In the genomic region with DNA sequence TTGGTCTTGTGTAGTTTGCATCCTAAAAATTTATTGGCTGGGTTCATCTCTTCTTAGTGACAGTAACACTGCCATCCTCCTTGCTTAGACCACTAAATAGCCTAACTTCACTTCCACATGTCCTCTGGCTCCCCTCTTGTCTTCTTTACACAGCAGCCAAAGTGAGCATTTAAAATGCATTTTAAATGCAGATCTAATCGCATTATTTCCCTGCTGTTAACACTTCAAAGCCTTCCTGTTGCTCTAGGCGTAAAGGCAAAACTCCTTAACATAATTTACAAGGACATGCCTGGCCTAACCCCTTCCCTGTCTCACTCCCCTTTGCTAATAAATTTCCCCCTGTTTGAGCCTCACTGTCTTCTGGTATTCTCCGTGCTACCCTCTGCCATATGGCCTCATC, we compare ENCODE assay signal across 18 cellular contexts. TPM values are rescaled to one million over a fixed set of nuclear protein-coding genes. Genes with fewer than 3 reads are reported as not detected.
DNase-seq lines count a peak whose midpoint lies in the region; TF ChIP-seq lines count a peak whose summit lies in the region.
"Had no signal": no experiment of that assay in that cellular context is flagged by ENCODE, and none has a peak within 500 bp of the region (broad histone marks: within the 10 kb centered on the region; RNA-seq: fewer than 3 reads in every experiment).

No MANE protein-coding gene starts in this region.

- peak overlapping the region; percentile 69 for H3K27ac ChIP-seq in endodermal cell (ENCODE audit: low read depth, low read length)
- no peak overlapping the region for H3K27ac ChIP-seq in neural progenitor cell
- H3K27ac ChIP-seq: colonic mucosa, ovary, vagina, WERI-Rb-1 had no signal

- H3K27ac Mint-ChIP-seq in endodermal cell = no peak overlapping the region
- H3K27ac Mint-ChIP-seq in neural progenitor cell = no peak overlapping the region
- H3K27ac Mint-ChIP-seq: activated naive CD4-positive, alpha-beta T cell treated with anti-CD3 and anti-CD28 coated beads, Interleukin-2, amount 10 ng/mL, durations not matched to agents 7 days and 5 days had no signal

- peaks cover 84% of the 10 kb centered on the region for H3K27me3 Mint-ChIP-seq in endodermal cell (ENCODE audit: insufficient read depth)
- peaks cover 14% of the 10 kb centered on the region for H3K27me3 Mint-ChIP-seq in neural progenitor cell (ENCODE audit: insufficient read depth, low read depth)
- H3K27me3 Mint-ChIP-seq: activated naive CD4-positive, alpha-beta T cell treated with anti-CD3 and anti-CD28 coated beads, Interleukin-2, amount 10 ng/mL, durations not matched to agents 7 days and 5 days had no signal

- H4K20me1 ChIP-seq in neural progenitor cell (ENCODE audit: low read depth) = no peaks in the 10 kb centered on the region

- peak; percentile 58 for DNase-seq in ELF-1 (ENCODE audit: low read depth, low spot score)
- DNase-seq in NCI-H524 treated with DMSO at 0.1 percent for 48 hours (lab: John Stamatoyannopoulos, UW) = peak; percentile 65
- peak; percentile 41 for DNase-seq in endodermal cell
- peak; percentile 55 for DNase-seq in neural progenitor cell (ENCODE audit: low spot score)
- no peak for DNase-seq in germinal center (ENCODE audit: low spot score)
- no peak for DNase-seq in NCI-H1092 (lab: John Stamatoyannopoulos, UW)
- no peak for DNase-seq in activated effector memory CD4-positive, alpha-beta T cell treated with anti-CD3 and anti-CD28 coated beads, Interleukin-2, amount 50 U/mL, for 16 hours
- DNase-seq: activated CD4-positive, alpha-beta T cell treated with anti-CD3 and anti-CD28 coated beads, Interleukin-2, amount 50 U/mL, for 48 hours; activated naive CD4-positive, alpha-beta T cell treated with anti-CD3 and anti-CD28 coated beads, Interleukin-2, amount 10 ng/mL, durations not matched to agents 7 days and 5 days; Calu3; colonic mucosa; NCI-H1105 treated with DMSO at 0.1 percent for 48 hours; ovary; Right ventricle myocardium superior; stimulated activated CD4-positive, alpha-beta T cell treated with anti-CD3 and anti-CD28 coated beads, Interleukin-2, amount 100 ng/mL, for 48 hours; WERI-Rb-1 had no signal

- H3K9me3 ChIP-seq in endodermal cell (ENCODE audit: control insufficient read depth, low read length) = no peaks in the 10 kb centered on the region
- no peaks in the 10 kb centered on the region for H3K9me3 ChIP-seq in neural progenitor cell (ENCODE audit: low read depth)
- H3K9me3 ChIP-seq: colonic mucosa, ovary, vagina had no signal

- no peaks in the 10 kb centered on the region for H3F3A ChIP-seq in neural progenitor cell (ENCODE audit: low read depth)

- TF ChIP-seq CTCF in endodermal cell (conservative IDR thresholded peaks at IDR 0.05) = no peak
- no peak for TF ChIP-seq CTCF in neural progenitor cell (IDR thresholded peaks at IDR 0.05)

- H3K4me1 Mint-ChIP-seq in endodermal cell (peaks cover 15% of the 10 kb centered on the region), neural progenitor cell (peaks cover 31% of the 10 kb centered on the region)
- H3K4me1 Mint-ChIP-seq: activated naive CD4-positive, alpha-beta T cell treated with anti-CD3 and anti-CD28 coated beads, Interleukin-2, amount 10 ng/mL, durations not matched to agents 7 days and 5 days had no signal

- H3K4me1 ChIP-seq in endodermal cell (ENCODE audit: control insufficient read depth, insufficient read depth, low read length) = no peaks in the 10 kb centered on the region
- H3K4me1 ChIP-seq in neural progenitor cell = peaks cover 12% of the 10 kb centered on the region
- H3K4me1 ChIP-seq: colonic mucosa, vagina had no signal

- peak overlapping the region; percentile 51 for H3K4me2 ChIP-seq in neural progenitor cell

- H3K27me3 ChIP-seq in endodermal cell (ENCODE audit: control insufficient read depth, insufficient read depth, low read length, poor library complexity, severe bottlenecking) (peaks cover 56% of the 10 kb centered on the region), neural progenitor cell (peaks cover 61% of the 10 kb centered on the region)
- H3K27me3 ChIP-seq: colonic mucosa, ovary, vagina had no signal

- H3K79me2 ChIP-seq in neural progenitor cell (ENCODE audit: low read depth) = no peaks in the 10 kb centered on the region

- no peaks in the 10 kb centered on the region for H3K9me3 Mint-ChIP-seq in endodermal cell
- peaks cover 20% of the 10 kb centered on the region for H3K9me3 Mint-ChIP-seq in neural progenitor cell
- H3K9me3 Mint-ChIP-seq: activated naive CD4-positive, alpha-beta T cell treated with anti-CD3 and anti-CD28 coated beads, Interleukin-2, amount 10 ng/mL, durations not matched to agents 7 days and 5 days had no signal

- 5 to 10% methylated on average over 3 of the region's 3 CpGs for WGBS in endodermal cell (ENCODE audit: insufficient coverage in 1 of 2, insufficient read length in 1 of 2), 2 experiments

- H3K4me3 ChIP-seq in endodermal cell (ENCODE audit: low read length) = no peak overlapping the region
- H3K4me3 ChIP-seq in neural progenitor cell = no peak overlapping the region
- H3K4me3 ChIP-seq: colonic mucosa, ovary, vagina had no signal

- H3K36me3 ChIP-seq in endodermal cell (ENCODE audit: control insufficient read depth, insufficient read depth, low read length) (no peaks in the 10 kb centered on the region), neural progenitor cell (no peaks in the 10 kb centered on the region)
- H3K36me3 ChIP-seq: colonic mucosa, ovary, vagina, WERI-Rb-1 had no signal

- H3K36me3 Mint-ChIP-seq in endodermal cell (ENCODE audit: low read depth) = no peaks in the 10 kb centered on the region
- peaks cover 7% of the 10 kb centered on the region for H3K36me3 Mint-ChIP-seq in neural progenitor cell
- H3K36me3 Mint-ChIP-seq: activated naive CD4-positive, alpha-beta T cell treated with anti-CD3 and anti-CD28 coated beads, Interleukin-2, amount 10 ng/mL, durations not matched to agents 7 days and 5 days had no signal

- no peak overlapping the region for H2AFZ ChIP-seq in neural progenitor cell (replicated peaks)

- no peak overlapping the region for H3K4me3 Mint-ChIP-seq in endodermal cell
- peak overlapping the region; percentile 27 for H3K4me3 Mint-ChIP-seq in neural progenitor cell
- H3K4me3 Mint-ChIP-seq: activated naive CD4-positive, alpha-beta T cell treated with anti-CD3 and anti-CD28 coated beads, Interleukin-2, amount 10 ng/mL, durations not matched to agents 7 days and 5 days had no signal

- H3K9ac ChIP-seq in endodermal cell (ENCODE audit: extremely low read depth, low read length, poor library complexity, severe bottlenecking) (no peak overlapping the region), neural progenitor cell (no peak overlapping the region)

RNA-seq across cellular contexts. Expression of a gene that starts 26.4 kb away (rescaled TPM):
- total RNA-seq in endodermal cell = under 1 TPM in 1 of 2 donors, not detected in 1; 0.29 TPM
- polyA plus RNA-seq in endodermal cell (2013, experiment 1 of 2) = 4.6 TPM
- 3.7 TPM for polyA plus RNA-seq in endodermal cell (2013, experiment 2 of 2)
- total RNA-seq in neural progenitor cell (ENCODE audit: low replicate concordance) = 0.37 and 0.45 TPM in 2 replicates
- total RNA-seq: Calu3; T-helper 1 cell treated with Interleukin-12 subunit alpha and Interleukin-12 subunit beta and Interleukin-4 antibody, amounts not matched to agents 30 ng/mL and 1 ng/mL, for 36 hours; vagina had no signal

Comparison
In these comparisons a context has a peak if more than half of its experiments do, and no peak if none do; other contexts are left out.
1. DNase-seq: peak in ELF-1 (single experiment), NCI-H524 treated with DMSO at 0.1 percent for 48 hours (single experiment), endodermal cell (single experiment) and neural progenitor cell (single experiment); none in germinal center (single experiment), NCI-H1092 (single experiment) and activated effector memory CD4-positive, alpha-beta T cell treated with anti-CD3 and anti-CD28 coated beads, Interleukin-2, amount 50 U/mL, for 16 hours (single experiment).